In the genomic region with DNA sequence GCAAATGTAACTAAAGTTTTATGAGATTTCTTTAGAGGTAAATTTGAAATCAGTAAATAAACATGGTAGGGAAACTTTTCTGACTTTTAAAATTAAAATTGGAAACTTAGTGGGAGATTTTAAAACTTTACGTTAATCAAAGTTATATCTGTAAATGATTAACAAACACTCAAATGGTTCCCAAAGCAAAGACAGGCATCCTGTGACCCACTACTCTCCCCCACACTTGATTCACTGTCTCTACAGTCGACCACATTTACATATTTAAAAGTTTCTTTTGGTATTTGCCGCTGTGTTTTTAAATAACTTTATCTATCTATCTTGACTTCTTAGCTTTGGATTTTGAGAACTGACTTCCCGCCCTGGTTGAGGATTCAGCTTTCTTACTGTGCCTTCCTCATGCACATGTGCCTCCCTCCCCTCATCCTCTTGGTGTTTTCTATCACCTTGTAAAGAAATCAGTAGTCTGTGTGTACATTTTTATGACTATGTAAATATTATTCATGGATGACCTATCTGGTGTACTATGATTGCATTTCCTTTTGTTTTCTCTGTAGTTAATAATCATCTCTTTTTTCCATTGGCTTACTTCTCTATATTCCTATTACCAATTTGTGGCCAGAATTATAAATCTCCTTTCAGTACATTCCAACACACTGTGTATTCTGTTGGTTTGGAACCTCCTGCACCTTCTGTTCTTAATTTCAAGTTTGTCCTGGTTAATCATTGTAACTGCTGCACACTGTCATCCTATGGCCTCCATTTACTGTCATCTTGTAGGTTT, we compare ENCODE assay signal across 1 cellular context.
TF ChIP-seq lines count a peak whose summit lies in the region.

No MANE protein-coding gene starts in this region.

TF ChIP-seq in endothelial cell of umbilical vein, 7 proteins besides CTCF, POLR2A, EP300 and RAD21:
- TF ChIP-seq, protein P1, sequence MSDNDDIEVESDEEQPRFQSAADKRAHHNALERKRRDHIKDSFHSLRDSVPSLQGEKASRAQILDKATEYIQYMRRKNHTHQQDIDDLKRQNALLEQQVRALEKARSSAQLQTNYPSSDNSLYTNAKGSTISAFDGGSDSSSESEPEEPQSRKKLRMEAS (IDR thresholded peaks at IDR 0.05; ENCODE audit: insufficient read depth, insufficient read length), result no peak
- TF ChIP-seq MYC (IDR thresholded peaks at IDR 0.05; ENCODE audit: low read depth, low read length), result no peak
